8 cellular contexts compared by ENCODE assay signal in genomic region chr12:103930787-103931536, GRCh38. TPM values are rescaled to one million over a fixed set of nuclear protein-coding genes. Genes with fewer than 3 reads are reported as not detected.
DNase-seq lines count a peak whose midpoint lies in the region; ATAC-seq and TF ChIP-seq lines count a peak whose summit lies in the region.

No MANE protein-coding gene starts in this region.

- no peaks in the 10 kb centered on the region for H3K9me3 Mint-ChIP-seq in activated naive CD4-positive, alpha-beta T cell treated with anti-CD3 and anti-CD28 coated beads, Interleukin-2, amount 10 ng/mL, durations not matched to agents 7 days and 5 days

- peaks cover 50% of the 10 kb centered on the region for H3K36me3 Mint-ChIP-seq in activated naive CD4-positive, alpha-beta T cell treated with anti-CD3 and anti-CD28 coated beads, Interleukin-2, amount 10 ng/mL, durations not matched to agents 7 days and 5 days

- H3K4me3 ChIP-seq in osteoblast (ENCODE audit: insufficient read depth, low read length), result peak overlapping the region; percentile 87

- H4K20me1 ChIP-seq in osteoblast (ENCODE audit: insufficient read depth, low read length), result peaks cover 40% of the 10 kb centered on the region

- H3K4me3 Mint-ChIP-seq in activated naive CD4-positive, alpha-beta T cell treated with anti-CD3 and anti-CD28 coated beads, Interleukin-2, amount 10 ng/mL, durations not matched to agents 7 days and 5 days, result peak overlapping the region; percentile 84

- intact Hi-C loops in head of caudate nucleus (cut with DNase I), result loop anchor here (5.0 to 10.0 kb wide), 2 partner anchors 36 to 204 kb away; partner anchors contain the start of genes NFYB and TDG

- ATAC-seq in GM18517 (IDR thresholded peaks at IDR 0.05; ENCODE audit: unreplicated experiment), result no peak
- no peak for ATAC-seq in GM19397 (IDR thresholded peaks at IDR 0.05; ENCODE audit: unreplicated experiment)

- H3K9me3 ChIP-seq in ES-I3 (ENCODE audit: control insufficient read depth, insufficient read depth, low read length) (no peaks in the 10 kb centered on the region), osteoblast (ENCODE audit: low read depth, low read length) (no peaks in the 10 kb centered on the region)

- no peaks in the 10 kb centered on the region for H3K27me3 ChIP-seq in osteoblast (ENCODE audit: insufficient read depth, low read length)

- H3K27ac ChIP-seq in osteoblast (ENCODE audit: low read depth, low read length), result peak overlapping the region; percentile 84

- H3K27ac Mint-ChIP-seq in activated naive CD4-positive, alpha-beta T cell treated with anti-CD3 and anti-CD28 coated beads, Interleukin-2, amount 10 ng/mL, durations not matched to agents 7 days and 5 days, result peak overlapping the region; percentile 100

- peaks cover 56% of the 10 kb centered on the region for H3K79me2 ChIP-seq in osteoblast (ENCODE audit: insufficient read depth, low read length)

- H3K36me3 ChIP-seq in ES-I3 (ENCODE audit: insufficient read depth, low read length) (peaks cover 28% of the 10 kb centered on the region), osteoblast (ENCODE audit: insufficient read depth, low read length) (peaks cover 41% of the 10 kb centered on the region)

- H3K4me1 ChIP-seq in ES-I3 (ENCODE audit: insufficient read depth, low read length), result peaks cover 9% of the 10 kb centered on the region; the same call in 1 of the 2 replicates
- peaks cover 35% of the 10 kb centered on the region for H3K4me1 ChIP-seq in osteoblast (ENCODE audit: insufficient read depth, low read length)

- CTCF ChIA-PET in activated naive CD4-positive, alpha-beta T cell treated with anti-CD3 and anti-CD28 coated beads, Interleukin-2, amount 10 ng/mL, durations not matched to agents 7 days and 5 days (lab: Charles Lee), result no interaction called here

- no peak for TF ChIP-seq CTCF in osteoblast (IDR thresholded peaks at IDR 0.05; ENCODE audit: extremely low read depth, low read depth, low read length)

- peak overlapping the region; percentile 96 for H3K4me2 ChIP-seq in osteoblast (ENCODE audit: insufficient read depth, low read length)

- peak overlapping the region; percentile 71 for H3K9ac ChIP-seq in ES-I3 (ENCODE audit: low read depth, low read length)

- peaks cover 7% of the 10 kb centered on the region for H3K27me3 Mint-ChIP-seq in activated naive CD4-positive, alpha-beta T cell treated with anti-CD3 and anti-CD28 coated beads, Interleukin-2, amount 10 ng/mL, durations not matched to agents 7 days and 5 days

- H3K4me1 Mint-ChIP-seq in activated naive CD4-positive, alpha-beta T cell treated with anti-CD3 and anti-CD28 coated beads, Interleukin-2, amount 10 ng/mL, durations not matched to agents 7 days and 5 days, result peaks cover 67% of the 10 kb centered on the region

- H2AFZ ChIP-seq in osteoblast (ENCODE audit: low read length), result peak overlapping the region; percentile 53

- peak; percentile 61 for DNase-seq in NAMALWA (ENCODE audit: low spot score)
- DNase-seq in activated naive CD4-positive, alpha-beta T cell treated with anti-CD3 and anti-CD28 coated beads, Interleukin-2, amount 10 ng/mL, durations not matched to agents 7 days and 5 days, result peak; percentile 23
- DNase-seq in head of caudate nucleus, result peak in 29 of 42 donors; percentile 7 to 51 (median 17)
- DNase-seq in osteoblast (ENCODE audit: insufficient read length, low spot score, missing footprints), result peak; percentile 69
- no peak for DNase-seq in NCI-H2029 treated with DMSO at 0.1 percent for 48 hours (lab: John Stamatoyannopoulos, UW)

RNA-seq across cellular contexts. Expression of gene HSP90B1, which starts 0.8 kb away (rescaled TPM):
- 430 and 436 TPM in 2 replicates for total RNA-seq in osteoblast

RNA-seq across cellular contexts. Expression of gene TDG, which starts 34.7 kb away (rescaled TPM):
- total RNA-seq in osteoblast, result 20.9 and 23.2 TPM in 2 replicates
